In the genomic region with DNA sequence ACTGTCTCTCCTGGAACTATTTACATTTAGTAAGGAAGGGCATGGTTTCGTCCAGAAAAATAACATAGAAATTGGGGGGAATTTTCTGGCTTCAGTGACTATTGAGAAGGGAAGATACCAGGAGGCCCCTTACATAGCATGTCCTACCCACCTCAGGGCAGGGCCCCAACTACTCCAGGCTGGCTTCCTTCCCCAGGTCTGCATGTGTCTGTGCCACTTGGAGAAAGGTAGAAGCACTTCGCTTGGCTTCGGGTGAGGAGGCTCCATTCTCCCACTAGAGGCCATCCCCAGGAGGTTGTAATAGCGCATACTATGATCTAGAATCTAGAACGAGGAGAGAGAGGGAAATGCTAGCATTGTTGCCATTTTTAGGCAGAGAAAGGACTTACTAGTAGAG, we compare ENCODE assay signal across 14 cellular contexts. TPM values are rescaled to one million over a fixed set of nuclear protein-coding genes. Genes with fewer than 3 reads are reported as not detected.
"Had no signal": no experiment of that assay in that cellular context is flagged by ENCODE, and none has a peak within 500 bp of the region (broad histone marks: within the 10 kb centered on the region; RNA-seq: fewer than 3 reads in every experiment).

No MANE protein-coding gene starts in this region.

- H3K4me3 ChIP-seq: colonic mucosa, esophagus squamous epithelium, heart right ventricle, left lung, neural progenitor cell, smooth muscle cell, testis, tibial artery had no signal

- H3K9ac ChIP-seq: neural progenitor cell, parathyroid adenoma had no signal

- H3K4me1 Mint-ChIP-seq: nephron had no signal

- H3K36me3 ChIP-seq: colonic mucosa, esophagus squamous epithelium, heart right ventricle, left lung, neural progenitor cell, tibial artery had no signal

- H3K9me3 Mint-ChIP-seq: dendritic cell treated with granulocyte-macrophage colony-stimulating factor and Interleukin-4, amounts not matched to agents 40 ng/mL and 50 ng/mL, for 4 days; naive thymus-derived CD4-positive, alpha-beta T cell; nephron; neural progenitor cell; type B pancreatic cell had no signal

- DNase-seq: esophagus squamous epithelium had no signal

- H3K27me3 ChIP-seq: colonic mucosa, esophagus squamous epithelium, heart right ventricle, left lung, neural progenitor cell, testis, tibial artery had no signal

- H3K36me3 Mint-ChIP-seq: naive thymus-derived CD4-positive, alpha-beta T cell; neural progenitor cell; type B pancreatic cell had no signal

- H3K4me2 ChIP-seq: smooth muscle cell had no signal

- H3K79me2 ChIP-seq: parathyroid adenoma had no signal

- H3K27me3 Mint-ChIP-seq: type B pancreatic cell had no signal

- H2AFZ ChIP-seq: parathyroid adenoma had no signal

- H3K9me3 ChIP-seq: colonic mucosa, esophagus squamous epithelium, heart right ventricle, left lung, testis, tibial artery had no signal

- H3K27ac ChIP-seq: colonic mucosa, esophagus squamous epithelium, heart right ventricle, left lung, neural progenitor cell, parathyroid adenoma, testis, tibial artery had no signal

- H3K4me1 ChIP-seq: colonic mucosa, esophagus squamous epithelium, heart right ventricle, left lung, parathyroid adenoma, testis, tibial artery had no signal

- H3K27ac Mint-ChIP-seq: dendritic cell treated with granulocyte-macrophage colony-stimulating factor and Interleukin-4, amounts not matched to agents 40 ng/mL and 50 ng/mL, for 4 days; naive thymus-derived CD4-positive, alpha-beta T cell; nephron; neural progenitor cell; progenitor cell of endocrine pancreas; type B pancreatic cell had no signal

- H3K4me3 Mint-ChIP-seq: dendritic cell treated with granulocyte-macrophage colony-stimulating factor and Interleukin-4, amounts not matched to agents 40 ng/mL and 50 ng/mL, for 4 days; nephron; neural progenitor cell; type B pancreatic cell had no signal

RNA-seq across cellular contexts. Expression of a gene that starts 14.7 kb away (rescaled TPM):
- polyA plus RNA-seq: smooth muscle cell had no signal
